8 cellular contexts compared by ENCODE assay signal in genomic region chr13:30306762-30307193, GRCh38. TPM values are rescaled to one million over a fixed set of nuclear protein-coding genes. Genes with fewer than 3 reads are reported as not detected.
DNase-seq lines count a peak whose midpoint lies in the region; ATAC-seq and TF ChIP-seq lines count a peak whose summit lies in the region.

No MANE protein-coding gene starts in this region.

- H3K9me3 Mint-ChIP-seq in activated naive CD4-positive, alpha-beta T cell treated with anti-CD3 and anti-CD28 coated beads, Interleukin-2, amount 50 U/mL, for 72 hours, result no peaks in the 10 kb centered on the region
- no peaks in the 10 kb centered on the region for H3K9me3 Mint-ChIP-seq in glutamatergic neuron (ENCODE audit: unreplicated experiment)

- DNase-seq in GM10266 (ENCODE audit: extremely low spot score) (peak; percentile 91), NCI-H1092 treated with DMSO at 0.1 percent for 48 hours (lab: John Stamatoyannopoulos, UW) (peak; percentile 85), SK-N-SH (peak; percentile 93), glutamatergic neuron (peak; percentile 96), occipital lobe (lab: John Stamatoyannopoulos, UW) (peak; percentile 90)
- DNase-seq in activated naive CD4-positive, alpha-beta T cell treated with anti-CD3 and anti-CD28 coated beads, Interleukin-2, amount 50 U/mL, for 72 hours (ENCODE audit: low spot score in 2 of 2), result peak; percentile 91 to 93

- no peak for TF ChIP-seq RAD21 in SK-N-SH (IDR thresholded peaks at IDR 0.05; ENCODE audit: low read length)

- peak overlapping the region; percentile 95 for H2AFZ ChIP-seq in SK-N-SH (ENCODE audit: low read depth)

- peaks cover 10% of the 10 kb centered on the region for H3F3A ChIP-seq in SK-N-SH (replicated peaks; ENCODE audit: insufficient read depth)

- TF ChIP-seq CTCF in GM10266 (IDR thresholded peaks at IDR 0.05; ENCODE audit: control insufficient read depth, insufficient read depth, low read depth, missing control alignments) (no peak), SK-N-SH (IDR thresholded peaks at IDR 0.05) (no peak), glutamatergic neuron (IDR thresholded peaks at IDR 0.05; ENCODE audit: partially characterized antibody, unreplicated experiment) (no peak)

- peak overlapping the region; percentile 93 for H3K4me3 Mint-ChIP-seq in glutamatergic neuron (ENCODE audit: unreplicated experiment)

- WGBS in SK-N-SH (ENCODE audit: low lambda C conversion rate), result under 1% methylated on average over 26 of the region's 37 CpGs

- POLR2A ChIA-PET in SK-N-SH (lab: Yijun Ruan, JAX), result interaction anchor here (0.7 to 1.8 kb wide), 12 partner anchors 21 to 527 kb away, joined by 3 to 10 read pairs (median 4); partner anchors contain the start of gene UBE2L5

- peak overlapping the region; percentile 96 for H3K9ac ChIP-seq in SK-N-SH

- peaks cover 16 to 27% of the 10 kb centered on the region in 2 experiments for H3K4me1 ChIP-seq in SK-N-SH (ENCODE audit: control insufficient read depth in 1 of 2, insufficient read depth in 2 of 2, low read depth in 1 of 2, low read length in 1 of 2)

- peak overlapping the region; percentile 91 to 99 for H3K4me3 ChIP-seq in SK-N-SH (ENCODE audit: low read depth in 2 of 2, low read length in 1 of 2)

- peak; percentile 83 for ATAC-seq in HG02623 (IDR thresholded peaks at IDR 0.05; ENCODE audit: unreplicated experiment)
- ATAC-seq in activated naive CD4-positive, alpha-beta T cell treated with anti-CD3 and anti-CD28 coated beads, Interleukin-2, amount 50 U/mL, for 72 hours, result peak; percentile 90 to 92

- H3K4me2 ChIP-seq in SK-N-SH, result peak overlapping the region; percentile 85

- H3K4me1 Mint-ChIP-seq in glutamatergic neuron (ENCODE audit: low read depth, unreplicated experiment), result peaks cover 15% of the 10 kb centered on the region

- no peaks in the 10 kb centered on the region for H3K36me3 ChIP-seq in SK-N-SH (replicated peaks in 1 of 2; ENCODE audit: control insufficient read depth in 1 of 2, insufficient read depth in 2 of 2, low read length in 1 of 2)

- H3K27ac ChIP-seq in SK-N-SH (ENCODE audit: low read depth in 2 of 2, low read length in 1 of 2) (peak overlapping the region; percentile 78 to 94), temporal lobe (ENCODE audit: low read depth, low read length) (peak overlapping the region; percentile 85)

- peak overlapping the region; percentile 70 to 71 for H3K27ac Mint-ChIP-seq in activated naive CD4-positive, alpha-beta T cell treated with anti-CD3 and anti-CD28 coated beads, Interleukin-2, amount 50 U/mL, for 72 hours
- peak overlapping the region; percentile 94 for H3K27ac Mint-ChIP-seq in glutamatergic neuron (ENCODE audit: unreplicated experiment)

- no peaks in the 10 kb centered on the region for H3K9me3 ChIP-seq in SK-N-SH

- no peaks in the 10 kb centered on the region; the same call in 1 of the 2 replicates for H4K20me1 ChIP-seq in SK-N-SH (ENCODE audit: insufficient read depth)

- H3K36me3 Mint-ChIP-seq in activated naive CD4-positive, alpha-beta T cell treated with anti-CD3 and anti-CD28 coated beads, Interleukin-2, amount 50 U/mL, for 72 hours, result no peaks in the 10 kb centered on the region
- H3K36me3 Mint-ChIP-seq in glutamatergic neuron (ENCODE audit: unreplicated experiment), result no peaks in the 10 kb centered on the region

- no peaks in the 10 kb centered on the region for H3K9me2 ChIP-seq in SK-N-SH

- CTCF ChIA-PET in SK-N-SH (lab: Yijun Ruan, JAX), result interaction anchor here (1.0 to 2.9 kb wide), 6 partner anchors 8 to 193 kb away, joined by 3 to 22 read pairs (median 3); no protein-coding TSS in a partner anchor

- peaks cover 51% of the 10 kb centered on the region for H3K79me2 ChIP-seq in SK-N-SH (ENCODE audit: insufficient read depth)

- H3K27me3 Mint-ChIP-seq in glutamatergic neuron (ENCODE audit: unreplicated experiment), result peaks cover 2% of the 10 kb centered on the region

- no peak for TF ChIP-seq EP300 in SK-N-SH (IDR thresholded peaks at IDR 0.05; ENCODE audit: borderline replicate concordance in 1 of 2, low read depth in 1 of 2, low read length in 1 of 2)

- H3K27me3 ChIP-seq in SK-N-SH (ENCODE audit: insufficient read depth), result no peaks in the 10 kb centered on the region

TF ChIP-seq in SK-N-SH, 30 proteins besides CTCF, POLR2A, EP300 and RAD21:
- no peak for TF ChIP-seq SMC3 (IDR thresholded peaks at IDR 0.05; ENCODE audit: low read depth, low read length)
- no peak for TF ChIP-seq TEAD4 (IDR thresholded peaks at IDR 0.05; ENCODE audit: borderline replicate concordance, insufficient read depth)
- no peak for TF ChIP-seq EZH2phosphoT487 (IDR thresholded peaks at IDR 0.05; ENCODE audit: borderline replicate concordance, low read depth)
- peak; percentile 48; the same call in 1 of the 2 replicates for TF ChIP-seq POLR2AphosphoS5 (IDR thresholded peaks at IDR 0.05; ENCODE audit: low read depth, low read length)
- TF ChIP-seq ELF1 (IDR thresholded peaks at IDR 0.05), result no peak
- peak; percentile 23; the same call in 1 of the 2 replicates for TF ChIP-seq TAF1 (IDR thresholded peaks at IDR 0.05; ENCODE audit: borderline replicate concordance, low read depth, low read length)
- TF ChIP-seq FOSL2 (IDR thresholded peaks at IDR 0.05; ENCODE audit: borderline replicate concordance, low read depth), result no peak
- no peak for TF ChIP-seq ZBTB33 (IDR thresholded peaks at IDR 0.05; ENCODE audit: borderline replicate concordance, low read depth)
- no peak for TF ChIP-seq MAX (IDR thresholded peaks at IDR 0.05; ENCODE audit: low read depth)

RNA-seq across cellular contexts. Expression of gene KATNAL1, which starts 0.6 kb away (rescaled TPM):
- 5.1 and 6.1 TPM in 2 replicates for polyA plus RNA-seq in SK-N-SH (2012; rRNA removed)
- 7.2 and 8.1 TPM in 2 replicates for polyA plus RNA-seq in SK-N-SH (2012; cell fraction: cytosol; rRNA removed)
- 3.0 and 6.2 TPM in 2 replicates for polyA plus RNA-seq in SK-N-SH (2012; cell fraction: nucleus; rRNA removed)
- total RNA-seq in activated naive CD4-positive, alpha-beta T cell treated with anti-CD3 and anti-CD28 coated beads, Interleukin-2, amount 50 U/mL, for 72 hours, result 10 to 100 TPM; 17.4 to 19.1 TPM
- 74.6 TPM for total RNA-seq in glutamatergic neuron (ENCODE audit: unreplicated experiment)
- 76.3 TPM for total RNA-seq in occipital lobe
- 47.9 TPM for total RNA-seq in temporal lobe

Comparison
In these comparisons a context has a peak if more than half of its experiments do, and no peak if none do; other contexts are left out.
1. Peak in every context shown above with its lines: DNase-seq, ATAC-seq, H3K4me3 ChIP-seq and H3K27ac ChIP-seq.